11 cellular contexts compared by ENCODE assay signal in genomic region chr1:19984409-19985016, GRCh38. TPM values are rescaled to one million over a fixed set of nuclear protein-coding genes. Genes with fewer than 3 reads are reported as not detected.
DNase-seq lines count a peak whose midpoint lies in the region; ATAC-seq and TF ChIP-seq lines count a peak whose summit lies in the region.
"Not testable (repeated sequence)": the region's sequence is repeated elsewhere in the genome, so short reads cannot be mapped to it uniquely, and the experiment has no call there.
"Had no signal": no experiment of that assay in that cellular context is flagged by ENCODE, and none has a peak within 500 bp of the region (broad histone marks: within the 10 kb centered on the region; RNA-seq: fewer than 3 reads in every experiment).

No MANE protein-coding gene starts in this region.

- not testable (repeated sequence) for H3K4me3 Mint-ChIP-seq in WTC11; osteocyte (ENCODE audit: unreplicated experiment); type B pancreatic cell

- H3K36me3 Mint-ChIP-seq in WTC11: peaks cover 22% of the 10 kb centered on the region
- not testable (repeated sequence) for H3K36me3 Mint-ChIP-seq in osteocyte (ENCODE audit: unreplicated experiment); type B pancreatic cell

- intact Hi-C loops in Right ventricle myocardium inferior (cut with DNase I): not testable (repeated sequence)

- ATAC-seq in WTC11, Right ventricle myocardium inferior: not testable (repeated sequence)

- CTCF ChIA-PET in WTC11 (lab: Charles Lee): interaction anchor here (1.2 kb wide), 1 partner anchor 10 kb away, joined by 3 read pairs; no protein-coding TSS in a partner anchor

- not testable (repeated sequence) for H3K27me3 ChIP-seq in H7 (ENCODE audit: control insufficient read depth, insufficient read depth, low read length)

- TF ChIP-seq CTCF in WTC11 (IDR thresholded peaks at IDR 0.05); osteocyte (IDR thresholded peaks at IDR 0.05); type B pancreatic cell (conservative IDR thresholded peaks at IDR 0.05): not testable (repeated sequence)

- not testable (repeated sequence) for H3K27ac Mint-ChIP-seq in WTC11; osteocyte (ENCODE audit: unreplicated experiment); type B pancreatic cell

- not testable (repeated sequence) for H3K36me3 ChIP-seq in H7 (replicated peaks; ENCODE audit: control insufficient read depth, insufficient read depth, low read length)

- not testable (repeated sequence) for H3K4me3 ChIP-seq in H7 (ENCODE audit: insufficient read depth, low read depth, low read length)

- POLR2A ChIA-PET in WTC11 (lab: Charles Lee): not testable (repeated sequence)

- DNase-seq in H7 (peak; percentile 1), NCI-H2227 (lab: John Stamatoyannopoulos, UW; ENCODE audit: unreplicated experiment) (peak; percentile 23), Right ventricle myocardium inferior (ENCODE audit: missing footprints) (peak; percentile 53), osteocyte (ENCODE audit: extremely low spot score, unreplicated experiment) (peak; percentile 81), type B pancreatic cell (ENCODE audit: extremely low spot score, unreplicated experiment) (peak; percentile 48)
- not testable (repeated sequence) for DNase-seq in WTC11 (ENCODE audit: low spot score)

- H3K9me3 Mint-ChIP-seq in WTC11: peaks cover 24% of the 10 kb centered on the region
- not testable (repeated sequence) for H3K9me3 Mint-ChIP-seq in osteocyte (ENCODE audit: unreplicated experiment); type B pancreatic cell

- not testable (repeated sequence) for H3K27me3 Mint-ChIP-seq in WTC11 (ENCODE audit: low read depth)
- H3K27me3 Mint-ChIP-seq in osteocyte (ENCODE audit: unreplicated experiment): peaks cover 43% of the 10 kb centered on the region
- H3K27me3 Mint-ChIP-seq in type B pancreatic cell: peaks cover 43% of the 10 kb centered on the region

- H3K4me1 Mint-ChIP-seq in WTC11 (peaks cover 53% of the 10 kb centered on the region), type B pancreatic cell (ENCODE audit: unreplicated experiment) (peaks cover 10% of the 10 kb centered on the region)
- H3K4me1 Mint-ChIP-seq in osteocyte (ENCODE audit: unreplicated experiment): not testable (repeated sequence)

TF ChIP-seq in WTC11, 78 proteins besides CTCF, POLR2A, EP300 and RAD21:
- 0 out of 2 replicates have a peak, but pooled peaks have one; percentile 39 for TF ChIP-seq NR3C1 (CRISPR knock-in tag; conservative IDR thresholded peaks at IDR 0.05; ENCODE audit: low read depth)

RNA-seq across cellular contexts. Expression of gene PLA2G2A, which starts 5.1 kb away (rescaled TPM):
- 0.44 TPM in 1 of 2 replicates, not detected in the other for total RNA-seq in H7 (2014; rRNA removed; shearing (Covaris generic))
- total RNA-seq in WTC11 (2021): 1.2 to 2.6 TPM (median 1.9 TPM) in 3 replicates
- total RNA-seq in Right ventricle myocardium inferior: 332 TPM
- not detected in 2 replicates for total RNA-seq in osteocyte
- 26.1 and 53.2 TPM in 2 replicates for total RNA-seq in type B pancreatic cell (ENCODE audit: low replicate concordance)
- total RNA-seq: A172; B cell; Calu3; CD4-positive, alpha-beta T cell; CD8-positive, alpha-beta T cell had no signal
